8 cellular contexts compared by ENCODE assay signal in genomic region chr6:17932362-17932852, GRCh38. TPM values are rescaled to one million over a fixed set of nuclear protein-coding genes. Genes with fewer than 3 reads are reported as not detected.
DNase-seq lines count a peak whose midpoint lies in the region; ATAC-seq and TF ChIP-seq lines count a peak whose summit lies in the region.

No MANE protein-coding gene starts in this region.

- POLR2A ChIA-PET in RWPE1 (lab: Yijun Ruan, JAX; ENCODE audit: low non-redundant PET): no interaction called here

- ATAC-seq in heart left ventricle (peak; percentile 90 to 95 (median 92)), GM21367 (IDR thresholded peaks at IDR 0.05; ENCODE audit: unreplicated experiment) (no peak)

- H3K4me3 ChIP-seq in heart left ventricle (peak overlapping the region in 5 of 12 donors; percentile 6 to 19 (median 9)), rectal smooth muscle tissue (ENCODE audit: low read length) (no peak overlapping the region)

- H3K4me1 ChIP-seq in heart left ventricle: peaks cover 9 to 98% (median 85%) of the 10 kb centered on the region in 12 donors
- H3K4me1 ChIP-seq in rectal smooth muscle tissue (ENCODE audit: control insufficient read depth, insufficient read depth, low read length): peaks cover 34% of the 10 kb centered on the region

- H3K27me3 ChIP-seq in heart left ventricle (no peaks in the 10 kb centered on the region), rectal smooth muscle tissue (ENCODE audit: control insufficient read depth, insufficient read depth, low read length) (no peaks in the 10 kb centered on the region)

- intact Hi-C loops in heart left ventricle (cut with DNase I): loop anchor here (5.0 to 10.0 kb wide), 6 partner anchors 35 to 65 kb away; partner anchors contain the start of gene KIF13A (in 8 of the 10)

- no peak overlapping the region for H3K9ac ChIP-seq in rectal smooth muscle tissue (ENCODE audit: low read length)

- TF ChIP-seq CTCF in heart left ventricle (IDR thresholded peaks at IDR 0.05) (no peak), RWPE1 (conservative IDR thresholded peaks at IDR 0.05; ENCODE audit: low read depth) (no peak)

- H3K27ac ChIP-seq in heart left ventricle (peak overlapping the region; percentile 75 to 90 (median 82)), rectal smooth muscle tissue (ENCODE audit: low read depth, low read length) (peak overlapping the region; percentile 66), RWPE1 (no peak overlapping the region)

- CTCF ChIA-PET in RWPE1 (lab: Yijun Ruan, JAX): interaction anchor here (0.6 kb wide), 2 partner anchors 145 to 363 kb away, joined by 3 to 4 read pairs; no protein-coding TSS in a partner anchor

- no peaks in the 10 kb centered on the region for H3K9me3 ChIP-seq in heart left ventricle

- peak; percentile 95 for DNase-seq in GM04503 (ENCODE audit: low read depth)
- DNase-seq in amniotic stem cell (lab: John Stamatoyannopoulos, UW): peak; percentile 21
- peak in 4 of 5 donors; percentile 77 to 84 (median 82) for DNase-seq in heart left ventricle
- no peak for DNase-seq in activated CD4-positive, alpha-beta T cell treated with anti-CD3 and anti-CD28 coated beads for 1 hour
- DNase-seq in NCI-H2081 (lab: John Stamatoyannopoulos, UW): no peak
- no peak for DNase-seq in RWPE1 (ENCODE audit: low spot score)

- WGBS in heart left ventricle, 4 donors: 3 to 7% (median 4%) methylated on average over 5 of the region's 5 CpGs

- H3K36me3 ChIP-seq in heart left ventricle: no peaks in the 10 kb centered on the region
- H3K36me3 ChIP-seq in rectal smooth muscle tissue (ENCODE audit: control insufficient read depth, insufficient read depth, low read length): no peaks in the 10 kb centered on the region

- TF ChIP-seq POLR2A in heart left ventricle (IDR thresholded peaks at IDR 0.05): no peak

RNA-seq across cellular contexts. Expression of gene KIF13A, which starts 55.0 kb away (rescaled TPM):
- 100 to 1,000 TPM in 3 of 9 donors, 10 to 100 TPM in 6; 49.2 to 148 (median 85.1) TPM for total RNA-seq in heart left ventricle
- polyA plus RNA-seq in heart left ventricle: 10 to 100 TPM; 17.1 to 39.1 TPM

Comparison
In these comparisons a context has a peak if more than half of its experiments do, and no peak if none do; other contexts are left out.
1. DNase-seq: peak in GM04503 (single experiment), amniotic stem cell (single experiment) and heart left ventricle (4 of 5); none in activated CD4-positive, alpha-beta T cell treated with anti-CD3 and anti-CD28 coated beads for 1 hour (single experiment), NCI-H2081 (0 of 2) and RWPE1 (single experiment).